ENCODE assay signal across 9 cellular contexts in genomic region chr10:50538473-50539398, GRCh38.
DNase-seq lines count a peak whose midpoint lies in the region; ATAC-seq and TF ChIP-seq lines count a peak whose summit lies in the region.
"Had no signal": no experiment of that assay in that cellular context is flagged by ENCODE, and none has a peak within 500 bp of the region (broad histone marks: within the 10 kb centered on the region; RNA-seq: fewer than 3 reads in every experiment).

No MANE protein-coding gene starts in this region.

- peaks cover 0 to 4% of the 10 kb centered on the region in 2 donors for H3K4me1 ChIP-seq in ascending aorta

- in situ Hi-C loops in GM18951 (cut with MboI; ENCODE audit: low sequenced_read_pairs, unreplicated experiment) = no loop called here

- intact Hi-C loops in ascending aorta (cut with DNase I) = no loop called here

- peak; percentile 29 for ATAC-seq in HG03175 (IDR thresholded peaks at IDR 0.05; ENCODE audit: unreplicated experiment)

- H3K27ac ChIP-seq in caudate nucleus (ENCODE audit: low read depth, low read length) = peak overlapping the region; percentile 74
- H3K27ac ChIP-seq in ascending aorta = no peak overlapping the region

- H3K27me3 ChIP-seq in ascending aorta = no peaks in the 10 kb centered on the region

- TF ChIP-seq POLR2A in GM18951 (IDR thresholded peaks at IDR 0.05; ENCODE audit: extremely low read depth, insufficient read depth, insufficient read length) = peak; percentile 18

- TF ChIP-seq CTCF in ascending aorta (IDR thresholded peaks at IDR 0.05) = no peak

- H3K4me3 ChIP-seq in ascending aorta = no peak overlapping the region

- DNase-seq in caudate nucleus (lab: John Stamatoyannopoulos, UW) (peak in 55 of 61 donors; percentile 6 to 88 (median 65)), pons (ENCODE audit: low spot score) (peak; percentile 98), NCI-H1694 treated with DMSO at 0.1 percent for 48 hours (lab: John Stamatoyannopoulos, UW) (no peak), ascending aorta (ENCODE audit: low spot score in 2 of 2) (no peak), HuH-7.5 (ENCODE audit: low spot score) (no peak), COLO668 (lab: John Stamatoyannopoulos, UW; ENCODE audit: unreplicated experiment) (no peak)
- DNase-seq: NCI-H2107 had no signal

- H3K36me3 ChIP-seq in ascending aorta = no peaks in the 10 kb centered on the region

- H3K9me3 ChIP-seq in ascending aorta = no peaks in the 10 kb centered on the region

Comparison
In these comparisons a context has a peak if more than half of its experiments do, and no peak if none do; other contexts are left out.
1. DNase-seq: peak in caudate nucleus (55 of 61) and pons (single experiment); none in NCI-H1694 treated with DMSO at 0.1 percent for 48 hours (single experiment), ascending aorta (0 of 2), HuH-7.5 (single experiment) and COLO668 (single experiment).